12 cellular contexts compared by ENCODE assay signal in genomic region chr1:31591425-31592093, GRCh38. TPM values are rescaled to one million over a fixed set of nuclear protein-coding genes. Genes with fewer than 3 reads are reported as not detected.
DNase-seq lines count a peak whose midpoint lies in the region; ATAC-seq and TF ChIP-seq lines count a peak whose summit lies in the region.
"Had no signal": no experiment of that assay in that cellular context is flagged by ENCODE, and none has a peak within 500 bp of the region (broad histone marks: within the 10 kb centered on the region; RNA-seq: fewer than 3 reads in every experiment).

No MANE protein-coding gene starts in this region.

- POLR2A ChIA-PET in HEK293 (lab: Yijun Ruan, JAX) (interaction anchor here (0.8 to 1.2 kb wide), 3 partner anchors 13 to 53 kb away, joined by 3 read pairs; partner anchors contain the start of genes PEF1 and TINAGL1), SK-N-SH (lab: Yijun Ruan, JAX) (no interaction called here)
- POLR2A ChIA-PET in CD4-positive, alpha-beta T cell (lab: Charles Lee) = no interaction called here

- H4K20me1 ChIP-seq in SK-N-SH (ENCODE audit: insufficient read depth) = no peaks in the 10 kb centered on the region

- peaks cover 50% of the 10 kb centered on the region for H3K27me3 Mint-ChIP-seq in CD4-positive, alpha-beta T cell

- WGBS in SK-N-SH (ENCODE audit: low lambda C conversion rate) = 41% methylated on average over 11 of the region's 11 CpGs
- WGBS in gastroesophageal sphincter (ENCODE audit: low coverage in 1 of 2), 2 donors = 37 to 52% methylated on average over 10 to 11 of the region's 11 CpGs
- 58 to 59% methylated on average over 5 to 11 of the region's 11 CpGs for WGBS in transverse colon (ENCODE audit: low coverage in 1 of 2), 2 donors

- TF ChIP-seq CTCF in HEK293 (tag by site-specific recombination; IDR thresholded peaks at IDR 0.05) (no peak), SK-N-SH (IDR thresholded peaks at IDR 0.05) (no peak), gastroesophageal sphincter (IDR thresholded peaks at IDR 0.05) (no peak), transverse colon (IDR thresholded peaks at IDR 0.05) (no peak)
- no peak for TF ChIP-seq CTCF in CD4-positive, alpha-beta T cell (IDR thresholded peaks at IDR 0.05)

- H3K27me3 ChIP-seq in SK-N-SH (ENCODE audit: insufficient read depth) = no peaks in the 10 kb centered on the region
- no peaks in the 10 kb centered on the region for H3K27me3 ChIP-seq in gastroesophageal sphincter
- H3K27me3 ChIP-seq in transverse colon = no peaks in the 10 kb centered on the region
- H3K27me3 ChIP-seq in CD4-positive, alpha-beta T cell (ENCODE audit: control insufficient read depth, insufficient read depth, low read length) = peaks cover 6% of the 10 kb centered on the region

- no peaks in the 10 kb centered on the region for H3K36me3 Mint-ChIP-seq in CD4-positive, alpha-beta T cell (ENCODE audit: low read depth)
- H3K36me3 Mint-ChIP-seq: activated naive CD4-positive, alpha-beta T cell treated with anti-CD3 and anti-CD28 coated beads, Interleukin-2, amount 50 U/mL, for 72 hours had no signal

- no peak overlapping the region for H3K4me3 Mint-ChIP-seq in CD4-positive, alpha-beta T cell
- H3K4me3 Mint-ChIP-seq: activated CD4-positive, alpha-beta T cell treated with anti-CD3 and anti-CD28 coated beads for 36 hours had no signal

- intact Hi-C loops in transverse colon (cut with DNase I; ENCODE audit: low total_unique reads) = no loop called here
- intact Hi-C loops in CD4-positive, alpha-beta T cell (cut with DNase I, micrococcal nuclease) = no loop called here

- no peak overlapping the region for H3K9ac ChIP-seq in SK-N-SH

- no peak overlapping the region for H3K27ac Mint-ChIP-seq in CD4-positive, alpha-beta T cell
- H3K27ac Mint-ChIP-seq: activated CD4-positive, alpha-beta T cell treated with anti-CD3 and anti-CD28 coated beads for 36 hours; activated naive CD4-positive, alpha-beta T cell treated with anti-CD3 and anti-CD28 coated beads, Interleukin-2, amount 50 U/mL, for 72 hours had no signal

- peak overlapping the region; percentile 58 for H3K4me2 ChIP-seq in SK-N-SH

- H3K4me3 ChIP-seq in HEK293 (ENCODE audit: low read depth, low read length) (no peak overlapping the region), SK-N-SH (ENCODE audit: low read depth in 2 of 2, low read length in 1 of 2) (no peak overlapping the region), gastroesophageal sphincter (no peak overlapping the region), transverse colon (no peak overlapping the region)

- TF ChIP-seq EP300 in SK-N-SH (IDR thresholded peaks at IDR 0.05; ENCODE audit: borderline replicate concordance in 1 of 2, low read depth in 1 of 2, low read length in 1 of 2) (no peak), gastroesophageal sphincter (IDR thresholded peaks at IDR 0.05) (no peak), transverse colon (IDR thresholded peaks at IDR 0.05; ENCODE audit: low read depth) (no peak)

- H3K9me3 ChIP-seq in HEK293 (ENCODE audit: control insufficient read depth, insufficient read depth, low read depth, low read length) = no peaks in the 10 kb centered on the region
- no peaks in the 10 kb centered on the region for H3K9me3 ChIP-seq in SK-N-SH
- H3K9me3 ChIP-seq in gastroesophageal sphincter = no peaks in the 10 kb centered on the region
- no peaks in the 10 kb centered on the region for H3K9me3 ChIP-seq in transverse colon
- no peaks in the 10 kb centered on the region for H3K9me3 ChIP-seq in CD4-positive, alpha-beta T cell (ENCODE audit: control insufficient read depth, low read length)

- H3K36me3 ChIP-seq in HEK293 (ENCODE audit: control insufficient read depth in 2 of 2, insufficient read depth in 1 of 2, low read length in 2 of 2) = no peaks in the 10 kb centered on the region
- H3K36me3 ChIP-seq in SK-N-SH (replicated peaks in 1 of 2; ENCODE audit: control insufficient read depth in 1 of 2, insufficient read depth in 2 of 2, low read length in 1 of 2) = no peaks in the 10 kb centered on the region
- peaks cover 0 to 8% of the 10 kb centered on the region in 2 donors for H3K36me3 ChIP-seq in gastroesophageal sphincter
- H3K36me3 ChIP-seq in transverse colon = no peaks in the 10 kb centered on the region

- H3F3A ChIP-seq in SK-N-SH (replicated peaks; ENCODE audit: insufficient read depth) = no peaks in the 10 kb centered on the region

- CTCF ChIA-PET in HEK293 (lab: Yijun Ruan, JAX) (interaction anchor here (0.6 to 9.6 kb wide), 15 partner anchors 11 to 410 kb away, joined by 3 to 120 read pairs (median 4); no protein-coding TSS in a partner anchor), SK-N-SH (lab: Yijun Ruan, JAX) (interaction anchor here (0.7 to 6.0 kb wide), 7 partner anchors 14 to 47 kb away, joined by 3 to 37 read pairs (median 4); partner anchors contain the start of gene HCRTR1)
- CTCF ChIA-PET in CD4-positive, alpha-beta T cell (lab: Charles Lee) = no interaction called here

- H3K4me1 Mint-ChIP-seq in CD4-positive, alpha-beta T cell (ENCODE audit: low read depth) = no peaks in the 10 kb centered on the region

- DNase-seq in SK-N-SH = peak; percentile 20
- DNase-seq in transverse colon = no peak
- DNase-seq in stimulated activated CD4-positive, alpha-beta T cell treated with anti-CD3 and anti-CD28 coated beads, Interleukin-4, amount 100 ng/mL, for 1 hour = no peak
- DNase-seq in CD4-positive, alpha-beta T cell = no peak
- no peak for DNase-seq in NCI-H774 (lab: John Stamatoyannopoulos, UW)
- DNase-seq: activated CD4-positive, alpha-beta T cell treated with anti-CD3 and anti-CD28 coated beads for 36 hours; H7; NCI-H146; occipital lobe had no signal

- TF ChIP-seq POLR2A in gastroesophageal sphincter (IDR thresholded peaks at IDR 0.05) (no peak), transverse colon (IDR thresholded peaks at IDR 0.05) (no peak)

- H2AFZ ChIP-seq in SK-N-SH (ENCODE audit: low read depth) = 0 out of 2 replicates have a peak overlapping the region, but pooled peaks have one; percentile 35

- ATAC-seq in gastroesophageal sphincter = peak; percentile 22
- no peak for ATAC-seq in CD4-positive, alpha-beta T cell (ENCODE audit: poor library complexity)
- ATAC-seq: activated CD4-positive, alpha-beta T cell treated with anti-CD3 and anti-CD28 coated beads for 36 hours; activated naive CD4-positive, alpha-beta T cell treated with anti-CD3 and anti-CD28 coated beads, Interleukin-2, amount 50 U/mL, for 72 hours had no signal

- H3K4me1 ChIP-seq in HEK293 (ENCODE audit: control insufficient read depth, insufficient read depth, low read length) (no peaks in the 10 kb centered on the region), SK-N-SH (ENCODE audit: control insufficient read depth in 1 of 2, insufficient read depth in 2 of 2, low read depth in 1 of 2, low read length in 1 of 2) (peaks cover 10 to 13% of the 10 kb centered on the region in 2 experiments), gastroesophageal sphincter (peaks cover 0 to 47% (median 22%) of the 10 kb centered on the region in 3 donors), transverse colon (peaks cover 15 to 38% (median 36%) of the 10 kb centered on the region in 4 donors)

- no peaks in the 10 kb centered on the region for H3K9me2 ChIP-seq in SK-N-SH

- in situ Hi-C loops in transverse colon (cut with MboI; ENCODE audit: low pct_ligation_motif_present in 1 of 4, low pct_unique_long_range_greater_than_20kb in 1 of 4, low sequenced_read_pairs in 3 of 4) = no loop called here

- H3K79me2 ChIP-seq in SK-N-SH (ENCODE audit: insufficient read depth) = no peaks in the 10 kb centered on the region

- H3K9me3 Mint-ChIP-seq in CD4-positive, alpha-beta T cell = no peaks in the 10 kb centered on the region
- H3K9me3 Mint-ChIP-seq: activated naive CD4-positive, alpha-beta T cell treated with anti-CD3 and anti-CD28 coated beads, Interleukin-2, amount 50 U/mL, for 72 hours had no signal

- TF ChIP-seq RAD21 in SK-N-SH (IDR thresholded peaks at IDR 0.05; ENCODE audit: low read length) = no peak

- H3K27ac ChIP-seq in HEK293 (ENCODE audit: extremely low read depth, low read depth, low read length) = no peak overlapping the region
- peak overlapping the region in 1 of 2 experiments; percentile 36; a peak in 1 of 4 replicates for H3K27ac ChIP-seq in SK-N-SH (ENCODE audit: low read depth in 2 of 2, low read length in 1 of 2)
- peak overlapping the region in 3 of 4 donors; percentile 85 to 97 (median 94) for H3K27ac ChIP-seq in gastroesophageal sphincter
- H3K27ac ChIP-seq in transverse colon = peak overlapping the region; percentile 4 to 93 (median 76)
- no peak overlapping the region for H3K27ac ChIP-seq in CD4-positive, alpha-beta T cell (ENCODE audit: low read depth, low read length)

TF ChIP-seq in HEK293, 187 proteins besides CTCF, POLR2A, EP300 and RAD21 (continues in another document):
- TF ChIP-seq WT1 (tag by site-specific recombination; IDR thresholded peaks at IDR 0.05) (no peak), ZNF394 (tag by site-specific recombination; IDR thresholded peaks at IDR 0.05; ENCODE audit: borderline replicate concordance) (peak; percentile 28; the same call in 1 of the 2 replicates)

TF ChIP-seq in SK-N-SH, 30 proteins besides CTCF, POLR2A, EP300 and RAD21:
- TF ChIP-seq JUND (IDR thresholded peaks at IDR 0.05) (no peak), NFIC (IDR thresholded peaks at IDR 0.05; ENCODE audit: borderline replicate concordance) (peak; percentile 56; the same call in 1 of the 2 replicates)

RNA-seq across cellular contexts. Expression of gene TINAGL1, which starts 15.2 kb away (rescaled TPM):
- polyA plus RNA-seq in SK-N-SH (2012; rRNA removed) = 0.23 TPM in 1 of 2 replicates, not detected in the other
- 0.01 and 0.03 TPM in 2 replicates for polyA plus RNA-seq in SK-N-SH (2012; cell fraction: cytosol; rRNA removed)
- 0.07 and 0.10 TPM in 2 replicates for polyA plus RNA-seq in SK-N-SH (2012; cell fraction: nucleus; rRNA removed)
- 100 to 1,000 TPM; 152 to 368 (median 248) TPM for total RNA-seq in gastroesophageal sphincter
- 100 to 1,000 TPM; 229 to 300 (median 272) TPM for total RNA-seq in transverse colon
- total RNA-seq in CD4-positive, alpha-beta T cell = not detected
- total RNA-seq: activated CD4-positive, alpha-beta T cell treated with anti-CD3 and anti-CD28 coated beads for 36 hours; activated naive CD4-positive, alpha-beta T cell treated with anti-CD3 and anti-CD28 coated beads, Interleukin-2, amount 50 U/mL, for 72 hours had no signal

RNA-seq across cellular contexts. Expression of gene HCRTR1, which starts 25.9 kb away (rescaled TPM):
- polyA plus RNA-seq in SK-N-SH (2012; rRNA removed) = 0.03 TPM in 1 of 2 replicates, not detected in the other
- 0.05 TPM in 1 of 2 replicates, not detected in the other for polyA plus RNA-seq in SK-N-SH (2012; cell fraction: cytosol; rRNA removed)
- polyA plus RNA-seq in SK-N-SH (2012; cell fraction: nucleus; rRNA removed) = 0.06 TPM in 1 of 2 replicates, not detected in the other
- total RNA-seq in gastroesophageal sphincter = under 1 TPM in 3 of 4 donors, not detected in 1; 0.23 to 0.82 (median 0.67) TPM
- total RNA-seq in transverse colon = under 1 TPM in 1 of 4 donors, not detected in 3; 0.48 TPM
- not detected for total RNA-seq in CD4-positive, alpha-beta T cell
- total RNA-seq: activated CD4-positive, alpha-beta T cell treated with anti-CD3 and anti-CD28 coated beads for 36 hours; activated naive CD4-positive, alpha-beta T cell treated with anti-CD3 and anti-CD28 coated beads, Interleukin-2, amount 50 U/mL, for 72 hours; H7 had no signal

RNA-seq across cellular contexts. Expression of gene PEF1, which starts 53.1 kb away (rescaled TPM):
- 51.9 and 63.4 TPM in 2 replicates for polyA plus RNA-seq in SK-N-SH (2012; rRNA removed)
- polyA plus RNA-seq in SK-N-SH (2012; cell fraction: cytosol; rRNA removed) = 37.2 and 46.8 TPM in 2 replicates
- 54.1 and 56.9 TPM in 2 replicates for polyA plus RNA-seq in SK-N-SH (2012; cell fraction: nucleus; rRNA removed)
- total RNA-seq in gastroesophageal sphincter (100 to 1,000 TPM in 1 of 4 donors, 10 to 100 TPM in 3; 71.3 to 109 (median 88.7) TPM), transverse colon (10 to 100 TPM; 12.3 to 61.7 (median 49.9) TPM)
- total RNA-seq in CD4-positive, alpha-beta T cell = 10 to 100 TPM; 42.3 to 45.9 TPM

Comparison
In these comparisons a context has a peak if more than half of its experiments do, and no peak if none do; other contexts are left out.
1. H3K27ac ChIP-seq: peak in gastroesophageal sphincter (3 of 4) and transverse colon (4 of 4); none in HEK293 (single experiment) and CD4-positive, alpha-beta T cell (single experiment).
2. RNA of gene TINAGL1, which starts 15.2 kb away (total RNA-seq): 152 to 368 TPM in gastroesophageal sphincter and 229 to 300 TPM in transverse colon; not detected in CD4-positive, alpha-beta T cell; every median in the first group is over 100 times any median in the second.